7 cellular contexts compared by ENCODE assay signal in the genomic region with DNA sequence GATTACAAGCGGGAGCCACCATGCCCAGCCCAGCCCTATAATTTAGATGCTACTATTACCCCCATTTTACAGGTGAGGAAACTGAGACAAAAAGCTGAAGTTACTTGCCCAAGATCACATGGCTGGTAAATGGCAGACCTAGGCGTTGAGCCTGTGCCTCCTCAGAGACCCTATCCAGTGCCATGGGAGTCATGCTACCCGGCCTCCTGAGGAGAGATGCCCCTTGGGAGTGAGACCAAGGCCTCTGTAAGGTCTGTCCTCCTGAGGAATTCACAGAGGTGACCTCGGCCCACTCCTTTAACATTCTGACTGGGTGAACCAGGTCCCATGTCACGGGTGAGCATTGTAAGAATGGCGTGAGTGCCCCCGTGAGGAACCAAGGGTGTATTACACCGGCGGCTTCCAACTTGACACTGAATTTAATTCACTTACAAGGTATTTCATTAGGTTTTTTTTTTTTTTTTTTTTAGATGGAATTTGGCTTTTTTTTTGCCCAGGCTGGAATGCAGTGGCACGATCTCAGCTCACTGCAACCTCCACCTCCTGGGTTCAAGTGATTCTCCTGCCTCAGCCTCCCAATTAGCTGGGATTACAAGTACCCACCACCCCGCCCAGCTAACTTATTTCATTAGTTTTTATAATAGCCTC.
A peak's percentile ranks its signal among the peaks of the same experiment; 100 is the strongest.
DNase-seq lines count a peak whose midpoint lies in the region; ATAC-seq and TF ChIP-seq lines count a peak whose summit lies in the region.

No MANE protein-coding gene starts in this region.

- H3K79me2 ChIP-seq in MM.1S (ENCODE audit: low read length): no peaks in the 10 kb centered on the region

- peak; percentile 76 for TF ChIP-seq CTCF in GM10266 (IDR thresholded peaks at IDR 0.05; ENCODE audit: control insufficient read depth, insufficient read depth, low read depth, missing control alignments)
- peak; percentile 76 for TF ChIP-seq CTCF in MM.1S (IDR thresholded peaks at IDR 0.05; ENCODE audit: low read length)
- peak; percentile 67 to 99 (median 93) for TF ChIP-seq CTCF in body of pancreas (IDR thresholded peaks at IDR 0.05)

- H3K4me1 ChIP-seq in MM.1S (ENCODE audit: low read length) (no peaks in the 10 kb centered on the region), body of pancreas (no peaks in the 10 kb centered on the region)

- H3K9ac ChIP-seq in MM.1S (ENCODE audit: low read length): no peak overlapping the region

- H3K27me3 ChIP-seq in MM.1S (replicated peaks; ENCODE audit: insufficient read depth, low read length) (no peaks in the 10 kb centered on the region), body of pancreas (no peaks in the 10 kb centered on the region)

- no peak overlapping the region for H2AFZ ChIP-seq in MM.1S (ENCODE audit: low read length)

- ATAC-seq in body of pancreas (peak; percentile 90), HG02623 (IDR thresholded peaks at IDR 0.05; ENCODE audit: unreplicated experiment) (no peak)

- no peak for TF ChIP-seq POLR2A in body of pancreas (IDR thresholded peaks at IDR 0.05)

- 16 to 30% methylated on average over 8 to 11 of the region's 11 CpGs for WGBS in body of pancreas, 2 donors

- intact Hi-C loops in body of pancreas (cut with DNase I): loop anchor here (10.0 kb wide), 1 partner anchor 363 kb away; no protein-coding TSS in a partner anchor

- no peak overlapping the region for H3K4me2 ChIP-seq in MM.1S (ENCODE audit: low read depth, low read length)

- no peaks in the 10 kb centered on the region for H3K9me2 ChIP-seq in MM.1S (replicated peaks; ENCODE audit: insufficient read depth, low read length)

- no peak overlapping the region for H3K27ac ChIP-seq in MM.1S (ENCODE audit: low read length)
- peak overlapping the region in 1 of 4 donors; percentile 47 for H3K27ac ChIP-seq in body of pancreas

- H3F3A ChIP-seq in MM.1S (ENCODE audit: insufficient read depth, low read length): no peaks in the 10 kb centered on the region

- H3K9me3 ChIP-seq in MM.1S (replicated peaks; ENCODE audit: insufficient read depth, low read length) (no peaks in the 10 kb centered on the region), body of pancreas (no peaks in the 10 kb centered on the region)

- H3K4me3 ChIP-seq in MM.1S (ENCODE audit: low read length) (no peak overlapping the region), body of pancreas (no peak overlapping the region)

- DNase-seq in GM10266 (ENCODE audit: extremely low spot score) (peak; percentile 77), MM.1S (peak; percentile 63), UCSD-AML1 (lab: John Stamatoyannopoulos, UW; ENCODE audit: unreplicated experiment) (peak; percentile 79), body of pancreas (peak; percentile 73 to 83 (median 79)), iPS-NIHi7 (ENCODE audit: extremely low spot score) (peak; percentile 92)
- peak; percentile 37 to 67 (median 53) for DNase-seq in stimulated activated CD4-positive, alpha-beta T cell treated with anti-CD3 and anti-CD28 coated beads, Interleukin-12 subunit alpha, Interleukin-12 subunit beta, amount 100 ng/mL, for 48 hours (ENCODE audit: low read depth in 2 of 3, low spot score in 1 of 3)

- H4K20me1 ChIP-seq in MM.1S (ENCODE audit: insufficient read depth, low read length): no peaks in the 10 kb centered on the region

- H3K36me3 ChIP-seq in MM.1S (replicated peaks; ENCODE audit: insufficient read depth, low read length) (no peaks in the 10 kb centered on the region), body of pancreas (replicated peaks in 1 of 2; ENCODE audit: insufficient read depth in 1 of 2, low read depth in 2 of 2) (peaks cover 0 to 5% of the 10 kb centered on the region in 2 donors)
